ENCODE assay signal across 11 cellular contexts in genomic region chr17:77529328-77529650, GRCh38.
DNase-seq lines count a peak whose midpoint lies in the region; ATAC-seq, FAIRE-seq and TF ChIP-seq lines count a peak whose summit lies in the region.
"Had no signal": no experiment of that assay in that cellular context is flagged by ENCODE, and none has a peak within 500 bp of the region (broad histone marks: within the 10 kb centered on the region; RNA-seq: fewer than 3 reads in every experiment).

No MANE protein-coding gene starts in this region.

- H3K79me2 ChIP-seq in H9 (ENCODE audit: insufficient read depth, low read length) = no peaks in the 10 kb centered on the region
- no peaks in the 10 kb centered on the region for H3K79me2 ChIP-seq in astrocyte (ENCODE audit: insufficient read depth, low read length)

- H3K9ac ChIP-seq in BLaER1 treated with 17β-estradiol and CSF1 and Interleukin-3, amounts not matched to agents 10 nM and 100 nM = peak overlapping the region in 4 of 11 experiments; percentile 72 to 79 (median 78); a peak in 7 of 22 replicates
- H3K9ac ChIP-seq in H9 (ENCODE audit: extremely low read depth, insufficient read length, low read length) = no peak overlapping the region
- no peak overlapping the region for H3K9ac ChIP-seq in astrocyte (ENCODE audit: low read length)

- H3K23me2 ChIP-seq in H9 (ENCODE audit: insufficient read length, low read depth, low read length, poor library complexity, severe bottlenecking) = peaks cover 5% of the 10 kb centered on the region

- H3K27ac Mint-ChIP-seq in H9 (no peak overlapping the region), astrocyte (ENCODE audit: unreplicated experiment) (no peak overlapping the region), mesothelial cell of epicardium (no peak overlapping the region)
- no peak overlapping the region for H3K27ac Mint-ChIP-seq in activated CD8-positive, alpha-beta memory T cell treated with anti-CD3 and anti-CD28 coated beads, Interleukin-2, amount 10 ng/mL, durations not matched to agents 7 days and 5 days
- H3K27ac Mint-ChIP-seq: activated naive CD4-positive, alpha-beta T cell treated with anti-CD3 and anti-CD28 coated beads, Interleukin-2, amount 50 U/mL, for 72 hours had no signal

- H3K9me3 ChIP-seq in BLaER1 treated with 17β-estradiol and CSF1 and Interleukin-3, amounts not matched to agents 10 nM and 100 nM (replicated peaks in 1 of 11) = peaks cover 7 to 17% (median 10%) of the 10 kb centered on the region in 11 experiments
- H3K9me3 ChIP-seq in H9 (ENCODE audit: control insufficient read depth, low read depth, low read length) = no peaks in the 10 kb centered on the region
- no peaks in the 10 kb centered on the region for H3K9me3 ChIP-seq in astrocyte (ENCODE audit: insufficient read depth, low read depth, low read length)

- no peak for FAIRE-seq in astrocyte (lab: Jason Lieb, UNC)

- no peak overlapping the region for H4K8ac ChIP-seq in H9 (replicated peaks; ENCODE audit: insufficient read length, low read depth, low read length)

- no peak overlapping the region for H3K18ac ChIP-seq in H9 (ENCODE audit: insufficient read length, low read depth, low read length)

- H4K20me1 ChIP-seq in BLaER1 treated with 17β-estradiol and CSF1 and Interleukin-3, amounts not matched to agents 10 nM and 100 nM = no peaks in the 10 kb centered on the region; a peak in 1 of 22 replicates
- H4K20me1 ChIP-seq in H9 (ENCODE audit: control insufficient read depth, insufficient read depth, insufficient read length) (no peaks in the 10 kb centered on the region), astrocyte (ENCODE audit: insufficient read depth, low read length) (no peaks in the 10 kb centered on the region)

- H3K27me3 ChIP-seq in BLaER1 treated with 17β-estradiol and CSF1 and Interleukin-3, amounts not matched to agents 10 nM and 100 nM = peaks cover 5 to 36% (median 11%) of the 10 kb centered on the region in 11 experiments; a peak in 19 of 22 replicates
- peaks cover 1% of the 10 kb centered on the region; the same call in 1 of the 2 replicates for H3K27me3 ChIP-seq in H9 (ENCODE audit: insufficient read depth, low read length)
- H3K27me3 ChIP-seq in astrocyte (ENCODE audit: insufficient read depth, low read length) = peaks cover 8% of the 10 kb centered on the region

- no peak overlapping the region for H4K5ac ChIP-seq in H9 (ENCODE audit: insufficient read length, low read depth, low read length)

- H3K27me3 Mint-ChIP-seq in H9 (ENCODE audit: low read depth) (peaks cover 69% of the 10 kb centered on the region), astrocyte (ENCODE audit: low read depth, unreplicated experiment) (peaks cover 40% of the 10 kb centered on the region), mesothelial cell of epicardium (ENCODE audit: low read depth) (peaks cover 59% of the 10 kb centered on the region)
- H3K27me3 Mint-ChIP-seq in activated CD8-positive, alpha-beta memory T cell treated with anti-CD3 and anti-CD28 coated beads, Interleukin-2, amount 10 ng/mL, durations not matched to agents 7 days and 5 days = peaks cover 41% of the 10 kb centered on the region

- no peak overlapping the region for H3K56ac ChIP-seq in H9 (ENCODE audit: insufficient read length, low read depth, low read length)

- H3K4me2 ChIP-seq in BLaER1 treated with 17β-estradiol and CSF1 and Interleukin-3, amounts not matched to agents 10 nM and 100 nM = peak overlapping the region; percentile 85 to 99 (median 96)
- H3K4me2 ChIP-seq in H9 (ENCODE audit: insufficient read depth, insufficient read length, low read length) (peak overlapping the region; percentile 37), astrocyte (ENCODE audit: low read length) (peak overlapping the region; percentile 90)

- no peak overlapping the region for H2BK12ac ChIP-seq in H9 (ENCODE audit: insufficient read length, low read depth, low read length)

- H3K4me3 Mint-ChIP-seq in H9 (peak overlapping the region; percentile 65 to 80), astrocyte (ENCODE audit: unreplicated experiment) (peak overlapping the region; percentile 20), mesothelial cell of epicardium (peak overlapping the region; percentile 39)
- no peak overlapping the region for H3K4me3 Mint-ChIP-seq in activated CD8-positive, alpha-beta memory T cell treated with anti-CD3 and anti-CD28 coated beads, Interleukin-2, amount 10 ng/mL, durations not matched to agents 7 days and 5 days

- H2BK5ac ChIP-seq in H9 (ENCODE audit: insufficient read length, low read length) = no peak overlapping the region

- H3K23ac ChIP-seq in H9 (ENCODE audit: insufficient read length, low read depth, low read length) = no peak overlapping the region

- ATAC-seq in activated CD8-positive, alpha-beta memory T cell treated with anti-CD3 and anti-CD28 coated beads, Interleukin-2, amount 10 ng/mL, durations not matched to agents 7 days and 5 days = no peak

- no peak overlapping the region for H4K91ac ChIP-seq in H9 (ENCODE audit: insufficient read length, low read depth, low read length)

- H2BK20ac ChIP-seq in H9 (ENCODE audit: low read depth, low read length, poor library complexity, severe bottlenecking) = no peak overlapping the region

- H2BK15ac ChIP-seq in H9 (ENCODE audit: low read depth, low read length) = no peak overlapping the region

- H3K9me3 Mint-ChIP-seq in H9 = peaks cover 29 to 38% of the 10 kb centered on the region in 2 experiments
- H3K9me3 Mint-ChIP-seq in astrocyte (ENCODE audit: unreplicated experiment) = peaks cover 12% of the 10 kb centered on the region
- H3K9me3 Mint-ChIP-seq in mesothelial cell of epicardium = peaks cover 4% of the 10 kb centered on the region
- H3K9me3 Mint-ChIP-seq in activated CD8-positive, alpha-beta memory T cell treated with anti-CD3 and anti-CD28 coated beads, Interleukin-2, amount 10 ng/mL, durations not matched to agents 7 days and 5 days (ENCODE audit: low read depth) = peaks cover 4% of the 10 kb centered on the region

- H3K14ac ChIP-seq in H9 (ENCODE audit: insufficient read depth, low read length) = no peak overlapping the region

- peak; percentile 71 for DNase-seq in H9
- no peak for DNase-seq in astrocyte (ENCODE audit: low read depth)
- no peak for DNase-seq in mesothelial cell of epicardium (ENCODE audit: low spot score in 2 of 2, unreplicated experiment in 2 of 2)
- DNase-seq in HCEC 1CT = no peak
- DNase-seq in NCI-H2227 (lab: John Stamatoyannopoulos, UW; ENCODE audit: unreplicated experiment) = no peak
- DNase-seq in globus pallidus (ENCODE audit: low spot score) = no peak
- DNase-seq in activated CD8-positive, alpha-beta memory T cell treated with anti-CD3 and anti-CD28 coated beads, Interleukin-2, amount 10 ng/mL, durations not matched to agents 7 days and 5 days = no peak
- DNase-seq: Right ventricle myocardium superior had no signal

- no peak overlapping the region for H2BK120ac ChIP-seq in H9 (ENCODE audit: low read depth, low read length, poor library complexity, severe bottlenecking)

- WGBS in H9 (ENCODE audit: extremely low coverage, insufficient read length, low lambda C conversion rate) = no CpG with 5 or more reads among the region's 7 CpGs

- H3K27ac ChIP-seq in BLaER1 treated with 17β-estradiol and CSF1 and Interleukin-3, amounts not matched to agents 10 nM and 100 nM = no peak overlapping the region
- no peak overlapping the region for H3K27ac ChIP-seq in H9 (ENCODE audit: insufficient read length, low read depth, low read length)
- no peak overlapping the region for H3K27ac ChIP-seq in astrocyte (ENCODE audit: low read depth, low read length)
- H3K27ac ChIP-seq: tibial nerve had no signal

- TF ChIP-seq CTCF in H9 (conservative IDR thresholded peaks at IDR 0.05) (no peak), astrocyte (IDR thresholded peaks at IDR 0.05; ENCODE audit: insufficient read depth, low read depth, low read length) (no peak), mesothelial cell of epicardium (IDR thresholded peaks at IDR 0.05; ENCODE audit: unreplicated experiment) (no peak)

- peaks cover 5 to 27% (median 23%) of the 10 kb centered on the region in 10 experiments for H3K4me1 ChIP-seq in BLaER1 treated with 17β-estradiol and CSF1 and Interleukin-3, amounts not matched to agents 10 nM and 100 nM
- H3K4me1 ChIP-seq in H9 (ENCODE audit: insufficient read depth, low read length) (no peaks in the 10 kb centered on the region), astrocyte (ENCODE audit: insufficient read depth, low read length) (peaks cover 3% of the 10 kb centered on the region)

- no peak overlapping the region for H2AFZ ChIP-seq in H9 (ENCODE audit: low read length)
- H2AFZ ChIP-seq in astrocyte (ENCODE audit: low read depth, low read length) = no peak overlapping the region

- H3T11ph ChIP-seq in H9 (ENCODE audit: low read length) = no peak overlapping the region

- CTCF ChIA-PET in activated CD8-positive, alpha-beta memory T cell treated with anti-CD3 and anti-CD28 coated beads, Interleukin-2, amount 10 ng/mL, durations not matched to agents 7 days and 5 days (lab: Charles Lee) = interaction anchor here (1.3 kb wide), 1 partner anchor 8 kb away, joined by 4 read pairs; no protein-coding TSS in a partner anchor

- no peaks in the 10 kb centered on the region; a peak in 1 of 22 replicates for H3K36me3 ChIP-seq in BLaER1 treated with 17β-estradiol and CSF1 and Interleukin-3, amounts not matched to agents 10 nM and 100 nM
- no peaks in the 10 kb centered on the region for H3K36me3 ChIP-seq in astrocyte (ENCODE audit: insufficient read depth, low read length)
- H3K36me3 ChIP-seq: tibial nerve had no signal

- H3K36me3 Mint-ChIP-seq in H9 (ENCODE audit: insufficient read depth in 1 of 3, low read depth in 3 of 3) (peaks cover 10 to 21% (median 11%) of the 10 kb centered on the region in 3 experiments), astrocyte (ENCODE audit: low read depth, unreplicated experiment) (peaks cover 2% of the 10 kb centered on the region), mesothelial cell of epicardium (no peaks in the 10 kb centered on the region)
- no peaks in the 10 kb centered on the region for H3K36me3 Mint-ChIP-seq in activated CD8-positive, alpha-beta memory T cell treated with anti-CD3 and anti-CD28 coated beads, Interleukin-2, amount 10 ng/mL, durations not matched to agents 7 days and 5 days

- H3K79me1 ChIP-seq in H9 (ENCODE audit: insufficient read depth, low read depth, low read length, poor library complexity, severe bottlenecking) = no peaks in the 10 kb centered on the region

- no peak overlapping the region for H3K4ac ChIP-seq in H9 (ENCODE audit: low read depth, low read length)

- H3K4me1 Mint-ChIP-seq in H9 (peaks cover 0 to 8% of the 10 kb centered on the region in 2 experiments; a peak in 2 of 4 replicates), astrocyte (ENCODE audit: low read depth, unreplicated experiment) (no peaks in the 10 kb centered on the region), mesothelial cell of epicardium (peaks cover 4% of the 10 kb centered on the region)
- no peaks in the 10 kb centered on the region for H3K4me1 Mint-ChIP-seq in activated CD8-positive, alpha-beta memory T cell treated with anti-CD3 and anti-CD28 coated beads, Interleukin-2, amount 10 ng/mL, durations not matched to agents 7 days and 5 days

- peak overlapping the region in 7 of 10 experiments; percentile 60 to 73 (median 63); a peak in 11 of 20 replicates for H3K4me3 ChIP-seq in BLaER1 treated with 17β-estradiol and CSF1 and Interleukin-3, amounts not matched to agents 10 nM and 100 nM
- no peak overlapping the region for H3K4me3 ChIP-seq in astrocyte (ENCODE audit: insufficient read depth, low read depth, low read length)

- no peak overlapping the region for H2AK5ac ChIP-seq in H9 (ENCODE audit: insufficient read length, low read length)

Comparison
In these comparisons a context has a peak if more than half of its experiments do, and no peak if none do; other contexts are left out.
1. H3K4me2 ChIP-seq: peak in every context shown above with its lines; median percentile 96 in BLaER1 treated with 17β-estradiol and CSF1 and Interleukin-3, amounts not matched to agents 10 nM and 100 nM; 90 in astrocyte; 37 in H9.